Comparison of ENCODE assay signal across 17 cellular contexts in the genomic region with DNA sequence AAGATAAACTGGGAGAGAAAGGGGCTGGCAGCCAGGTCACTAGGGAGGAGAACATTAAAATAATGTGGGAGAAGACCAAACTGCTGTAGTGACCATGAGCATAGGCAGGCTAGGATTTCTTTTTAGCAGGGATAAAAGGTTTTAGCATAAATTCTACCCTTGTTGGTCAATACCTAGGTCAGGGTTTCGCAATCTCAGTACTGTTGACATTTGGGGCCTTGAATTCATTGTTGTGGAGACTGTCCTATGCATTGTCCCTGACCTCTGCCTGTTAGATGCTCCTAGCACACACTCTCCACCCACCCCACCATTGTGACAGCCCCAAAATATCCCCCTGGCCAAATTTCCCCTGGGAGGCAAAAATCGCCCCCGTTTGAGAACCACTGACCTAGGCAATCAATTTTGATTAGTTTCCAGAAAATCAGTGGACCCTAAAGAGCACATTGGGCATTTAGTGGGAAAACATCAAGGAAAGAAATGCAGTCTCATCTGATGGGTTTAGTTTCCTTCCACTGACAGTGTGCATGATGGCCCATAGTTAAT.
DNase-seq lines count a peak whose midpoint lies in the region; TF ChIP-seq lines count a peak whose summit lies in the region.
"Had no signal": no experiment of that assay in that cellular context is flagged by ENCODE, and none has a peak within 500 bp of the region (broad histone marks: within the 10 kb centered on the region; RNA-seq: fewer than 3 reads in every experiment).

No MANE protein-coding gene starts in this region.

- peak overlapping the region; percentile 70 for H3K27ac ChIP-seq in subcutaneous abdominal adipose tissue (ENCODE audit: low read depth, low read length)
- no peak overlapping the region for H3K27ac ChIP-seq in suprapubic skin
- H3K27ac ChIP-seq: KMS-11, Peyer's patch had no signal

- no peak overlapping the region for H3K9ac ChIP-seq in subcutaneous abdominal adipose tissue (ENCODE audit: low read length in 5 of 5)
- H3K9ac ChIP-seq: KMS-11 had no signal

- H3K4me1 Mint-ChIP-seq in brain (peaks cover 95% of the 10 kb centered on the region), nephron (peaks cover 41% of the 10 kb centered on the region)
- H3K4me1 Mint-ChIP-seq in activated naive CD4-positive, alpha-beta T cell treated with anti-CD3 and anti-CD28 coated beads for 36 hours (ENCODE audit: low read depth) = no peaks in the 10 kb centered on the region
- H3K4me1 Mint-ChIP-seq: CD14-positive monocyte had no signal

- H3K4me3 Mint-ChIP-seq in brain (peak overlapping the region in 2 of 5 experiments; percentile 29 to 50), nephron (no peak overlapping the region)
- no peak overlapping the region for H3K4me3 Mint-ChIP-seq in activated naive CD4-positive, alpha-beta T cell treated with anti-CD3 and anti-CD28 coated beads for 36 hours
- H3K4me3 Mint-ChIP-seq: CD14-positive monocyte had no signal

- H3K4me1 ChIP-seq in subcutaneous abdominal adipose tissue (ENCODE audit: control insufficient read depth in 5 of 5, insufficient read depth in 5 of 5, low read length in 5 of 5) (peaks cover 14 to 45% (median 28%) of the 10 kb centered on the region in 5 donors), suprapubic skin (peaks cover 36% of the 10 kb centered on the region)
- H3K4me1 ChIP-seq: Caco-2, Peyer's patch had no signal

- peak overlapping the region in 3 of 5 experiments; percentile 91 to 96 (median 94) for H3K27ac Mint-ChIP-seq in brain
- H3K27ac Mint-ChIP-seq in nephron = peak overlapping the region in 2 of 3 experiments; percentile 30 to 35
- no peak overlapping the region for H3K27ac Mint-ChIP-seq in activated naive CD4-positive, alpha-beta T cell treated with anti-CD3 and anti-CD28 coated beads for 36 hours
- H3K27ac Mint-ChIP-seq: CD14-positive monocyte had no signal

- CTCF ChIA-PET in activated naive CD4-positive, alpha-beta T cell treated with anti-CD3 and anti-CD28 coated beads for 36 hours (lab: Charles Lee) = no interaction called here

- H3K36me3 ChIP-seq in subcutaneous abdominal adipose tissue (ENCODE audit: control insufficient read depth in 5 of 5, insufficient read depth in 5 of 5, low read length in 5 of 5) (no peaks in the 10 kb centered on the region), suprapubic skin (no peaks in the 10 kb centered on the region)
- H3K36me3 ChIP-seq: MG63, Peyer's patch had no signal

- H3K4me3 ChIP-seq in subcutaneous abdominal adipose tissue (ENCODE audit: low read depth in 1 of 5, low read length in 5 of 5) (no peak overlapping the region), suprapubic skin (no peak overlapping the region)
- H3K4me3 ChIP-seq: MG63, Peyer's patch had no signal

- TF ChIP-seq CTCF in brain (conservative IDR thresholded peaks at IDR 0.05) = no peak
- no peak for TF ChIP-seq CTCF in nephron (IDR thresholded peaks at IDR 0.05; ENCODE audit: unreplicated experiment in 3 of 3)
- no peak for TF ChIP-seq CTCF in suprapubic skin (IDR thresholded peaks at IDR 0.05)

- intact Hi-C loops in activated naive CD4-positive, alpha-beta T cell treated with anti-CD3 and anti-CD28 coated beads for 36 hours (cut with micrococcal nuclease) = no loop called here

- H3K9me3 Mint-ChIP-seq in brain (peaks cover 0 to 3% (median 0%) of the 10 kb centered on the region in 5 experiments), nephron (no peaks in the 10 kb centered on the region)
- no peaks in the 10 kb centered on the region for H3K9me3 Mint-ChIP-seq in activated naive CD4-positive, alpha-beta T cell treated with anti-CD3 and anti-CD28 coated beads for 36 hours

- H3K9me3 ChIP-seq in subcutaneous abdominal adipose tissue (ENCODE audit: control insufficient read depth in 5 of 5, low read length in 5 of 5) (no peaks in the 10 kb centered on the region), suprapubic skin (no peaks in the 10 kb centered on the region)
- H3K9me3 ChIP-seq: Caco-2, MG63, Peyer's patch had no signal

- H3K27me3 Mint-ChIP-seq in brain (peaks cover 6% of the 10 kb centered on the region), nephron (ENCODE audit: low read depth) (no peaks in the 10 kb centered on the region)
- peaks cover 3% of the 10 kb centered on the region for H3K27me3 Mint-ChIP-seq in activated naive CD4-positive, alpha-beta T cell treated with anti-CD3 and anti-CD28 coated beads for 36 hours (ENCODE audit: low read depth)

- no peaks in the 10 kb centered on the region for H3K27me3 ChIP-seq in subcutaneous abdominal adipose tissue (ENCODE audit: control insufficient read depth in 5 of 5, insufficient read depth in 4 of 5, low read length in 5 of 5)
- no peaks in the 10 kb centered on the region for H3K27me3 ChIP-seq in suprapubic skin
- H3K27me3 ChIP-seq: MG63, Peyer's patch had no signal

- WGBS in suprapubic skin = 97% methylated on average over 3 of the region's 3 CpGs

- peak; percentile 25 for DNase-seq in NCI-H748 (lab: John Stamatoyannopoulos, UW; ENCODE audit: unreplicated experiment)
- DNase-seq in NCI-H748 treated with DMSO at 0.1 percent for 48 hours (lab: John Stamatoyannopoulos, UW) = no peak
- DNase-seq in activated naive CD4-positive, alpha-beta T cell treated with anti-CD3 and anti-CD28 coated beads for 36 hours = no peak
- DNase-seq in suprapubic skin (ENCODE audit: low spot score in 2 of 2) = no peak
- no peak for DNase-seq in activated T-cell treated with anti-CD3 and anti-CD28 coated beads for 4 hours
- DNase-seq: 8988T, Caco-2, MG63, NCI-H187 treated with DMSO at 0.1 percent for 48 hours, NCI-H446 treated with DMSO at 0.1 percent for 48 hours, Peyer's patch, SHP77 had no signal

- H3K36me3 Mint-ChIP-seq in brain = no peaks in the 10 kb centered on the region
- no peaks in the 10 kb centered on the region for H3K36me3 Mint-ChIP-seq in nephron (ENCODE audit: low read depth)
- H3K36me3 Mint-ChIP-seq in activated naive CD4-positive, alpha-beta T cell treated with anti-CD3 and anti-CD28 coated beads for 36 hours (ENCODE audit: low read depth) = no peaks in the 10 kb centered on the region
- H3K36me3 Mint-ChIP-seq: CD14-positive monocyte had no signal

- no peak for TF ChIP-seq POLR2A in suprapubic skin (IDR thresholded peaks at IDR 0.05)

- TF ChIP-seq EP300 in suprapubic skin (IDR thresholded peaks at IDR 0.05) = no peak
